In genomic region chr12:39048395-39048794, GRCh38 we compare ENCODE assay signal across 25 cellular contexts.
"Had no signal": no experiment of that assay in that cellular context is flagged by ENCODE, and none has a peak within 500 bp of the region (broad histone marks: within the 10 kb centered on the region; RNA-seq: fewer than 3 reads in every experiment).

No MANE protein-coding gene starts in this region.

- H3K9ac ChIP-seq: KMS-11 had no signal

- H3K4me1 ChIP-seq: ascending aorta had no signal

- H3K27ac ChIP-seq: ascending aorta, cardiac muscle cell, KMS-11, WERI-Rb-1 had no signal

- H3K4me3 ChIP-seq: ascending aorta, cardiac muscle cell had no signal

- ATAC-seq: activated CD8-positive, alpha-beta T cell treated with anti-CD3 and anti-CD28 coated beads, Interleukin-2, amount 10 ng/mL, durations not matched to agents 7 days and 5 days had no signal

- H3K4me2 ChIP-seq: KMS-11 had no signal

- DNase-seq: activated CD4-positive, alpha-beta T cell treated with anti-CD3 and anti-CD28 coated beads for 1 hour; activated CD4-positive, alpha-beta T cell treated with anti-CD3 and anti-CD28 coated beads for 48 hours; activated CD4-positive, alpha-beta T cell treated with anti-CD3 and anti-CD28 coated beads, Interleukin-2, amount 50 U/mL, for 48 hours; activated CD4-positive, CD25-positive, alpha-beta regulatory T cell; activated CD8-positive, alpha-beta T cell treated with anti-CD3 and anti-CD28 coated beads, Interleukin-2, amount 10 ng/mL, durations not matched to agents 7 days and 5 days; activated gamma-delta T cell; activated naive CD4-positive, alpha-beta T cell treated with Interleukin-2 at 50 U/mL for 16 hours; activated naive CD8-positive, alpha-beta T cell treated with anti-CD3 and anti-CD28 coated beads, Interleukin-2, amount 10 ng/mL, durations not matched to agents 7 days and 5 days; activated T-cell treated with anti-CD3 and anti-CD28 coated beads, Interleukin-2, amount 50 U/mL, for 24 hours; amygdala; MM.1S; MV-4-11; NCI-H1092; NCI-H146; NCI-H187; NCI-H2029 treated with DMSO at 0.1 percent for 48 hours; NCI-H510A; NCI-H526; NCI-H748 treated with DMSO at 0.1 percent for 48 hours; Right ventricle myocardium superior; T1000; WERI-Rb-1 had no signal

- H3K9me3 ChIP-seq: ascending aorta had no signal

- H3K27me3 ChIP-seq: ascending aorta, cardiac muscle cell had no signal

- H3K36me3 ChIP-seq: ascending aorta, cardiac muscle cell, WERI-Rb-1 had no signal
